9 cellular contexts compared by ENCODE assay signal in the genomic region with DNA sequence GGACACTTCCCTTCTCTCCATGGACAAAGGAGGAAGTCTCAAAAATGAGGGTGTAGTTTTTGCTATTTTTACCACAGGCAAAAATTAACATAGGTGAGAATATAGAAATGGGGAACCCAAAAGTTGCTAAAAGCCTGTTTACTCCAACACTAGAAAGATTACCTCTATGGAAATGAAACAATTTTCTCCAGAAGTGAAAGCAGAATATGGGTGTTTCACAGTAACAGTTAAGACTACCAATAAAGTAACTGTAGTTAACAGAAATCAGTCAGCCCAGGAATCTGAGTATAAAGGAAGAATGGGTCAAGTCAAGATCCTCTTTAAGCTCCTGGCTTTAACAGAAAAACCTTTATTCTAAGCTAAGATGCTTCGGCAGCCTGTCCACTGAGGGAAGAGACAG. TPM values are rescaled to one million over a fixed set of nuclear protein-coding genes. Genes with fewer than 3 reads are reported as not detected.
DNase-seq lines count a peak whose midpoint lies in the region; ATAC-seq, FAIRE-seq and TF ChIP-seq lines count a peak whose summit lies in the region.
"Had no signal": no experiment of that assay in that cellular context is flagged by ENCODE, and none has a peak within 500 bp of the region (broad histone marks: within the 10 kb centered on the region; RNA-seq: fewer than 3 reads in every experiment).

No MANE protein-coding gene starts in this region.

- WGBS in suprapubic skin, result 38% methylated on average over 1 of the region's 1 CpG

- peaks cover 29% of the 10 kb centered on the region for H3K36me3 ChIP-seq in suprapubic skin

- no peak for TF ChIP-seq CTCF in activated B cell treated with CpG ODN at 0.5 μM for 24 hours (IDR thresholded peaks at IDR 0.05)
- no peak for TF ChIP-seq CTCF in glutamatergic neuron (IDR thresholded peaks at IDR 0.05; ENCODE audit: partially characterized antibody, unreplicated experiment)
- TF ChIP-seq CTCF in suprapubic skin (IDR thresholded peaks at IDR 0.05), result no peak

- H3K27me3 Mint-ChIP-seq in activated naive CD4-positive, alpha-beta T cell treated with anti-CD3 and anti-CD28 coated beads, Interleukin-2, amount 10 ng/mL, durations not matched to agents 7 days and 5 days, result no peaks in the 10 kb centered on the region
- H3K27me3 Mint-ChIP-seq in activated B cell treated with CpG ODN at 0.5 μM for 24 hours, result no peaks in the 10 kb centered on the region
- no peaks in the 10 kb centered on the region for H3K27me3 Mint-ChIP-seq in glutamatergic neuron (ENCODE audit: unreplicated experiment)

- H3K9me3 ChIP-seq in suprapubic skin, result no peaks in the 10 kb centered on the region

- CTCF ChIA-PET in activated naive CD4-positive, alpha-beta T cell treated with anti-CD3 and anti-CD28 coated beads, Interleukin-2, amount 10 ng/mL, durations not matched to agents 7 days and 5 days (lab: Charles Lee), result interaction anchor here (1.4 to 5.7 kb wide), 2 partner anchors 10 to 15 kb away, joined by 4 to 28 read pairs; no protein-coding TSS in a partner anchor
- CTCF ChIA-PET in activated B cell treated with CpG ODN at 0.5 μM for 24 hours (lab: Charles Lee), result interaction anchor here (1.4 to 3.5 kb wide), 2 partner anchors 15 to 688 kb away, joined by 4 to 31 read pairs; no protein-coding TSS in a partner anchor

- FAIRE-seq in GM19239 (lab: Jason Lieb, UNC), result no peak

- TF ChIP-seq EP300 in suprapubic skin (IDR thresholded peaks at IDR 0.05), result no peak

- ATAC-seq in activated B cell treated with CpG ODN at 0.5 μM for 24 hours (ENCODE audit: low read depth) (peak; percentile 8), HG02852 (IDR thresholded peaks at IDR 0.05; ENCODE audit: unreplicated experiment) (no peak), HG03175 (IDR thresholded peaks at IDR 0.05; ENCODE audit: unreplicated experiment) (no peak)

- no peak for DNase-seq in activated naive CD4-positive, alpha-beta T cell treated with anti-CD3 and anti-CD28 coated beads, Interleukin-2, amount 10 ng/mL, durations not matched to agents 7 days and 5 days
- DNase-seq in activated naive CD4-positive, alpha-beta T cell treated with Interleukin-2 at 50 U/mL for 16 hours, result no peak
- DNase-seq in activated B cell treated with CpG ODN at 0.5 μM for 24 hours (no peak), glutamatergic neuron (no peak), suprapubic skin (ENCODE audit: low spot score in 2 of 2) (no peak), GM19239 (ENCODE audit: insufficient read length, low spot score) (no peak)

- H3K4me1 ChIP-seq in suprapubic skin, result peaks cover 88% of the 10 kb centered on the region

- intact Hi-C loops in activated B cell treated with CpG ODN at 0.5 μM for 24 hours (cut with micrococcal nuclease), result loop anchor here (1.0 kb wide), 1 partner anchor 8 kb away; no protein-coding TSS in a partner anchor

- H3K27me3 ChIP-seq in suprapubic skin, result no peaks in the 10 kb centered on the region

- H3K27ac Mint-ChIP-seq in activated naive CD4-positive, alpha-beta T cell treated with anti-CD3 and anti-CD28 coated beads, Interleukin-2, amount 10 ng/mL, durations not matched to agents 7 days and 5 days, result peak overlapping the region; percentile 80
- H3K27ac Mint-ChIP-seq in activated B cell treated with CpG ODN at 0.5 μM for 24 hours, result peak overlapping the region; percentile 81
- peak overlapping the region; percentile 8 for H3K27ac Mint-ChIP-seq in glutamatergic neuron (ENCODE audit: unreplicated experiment)

- H3K36me3 Mint-ChIP-seq in activated naive CD4-positive, alpha-beta T cell treated with anti-CD3 and anti-CD28 coated beads, Interleukin-2, amount 10 ng/mL, durations not matched to agents 7 days and 5 days, result peaks cover 88% of the 10 kb centered on the region
- peaks cover 85% of the 10 kb centered on the region for H3K36me3 Mint-ChIP-seq in activated B cell treated with CpG ODN at 0.5 μM for 24 hours (ENCODE audit: low read depth)
- H3K36me3 Mint-ChIP-seq in glutamatergic neuron (ENCODE audit: unreplicated experiment), result no peaks in the 10 kb centered on the region

- H3K4me3 Mint-ChIP-seq in activated naive CD4-positive, alpha-beta T cell treated with anti-CD3 and anti-CD28 coated beads, Interleukin-2, amount 10 ng/mL, durations not matched to agents 7 days and 5 days, result peak overlapping the region; percentile 99
- H3K4me3 Mint-ChIP-seq in activated B cell treated with CpG ODN at 0.5 μM for 24 hours (peak overlapping the region; percentile 99), glutamatergic neuron (ENCODE audit: unreplicated experiment) (peak overlapping the region; percentile 73)

- no peak for TF ChIP-seq POLR2A in suprapubic skin (IDR thresholded peaks at IDR 0.05)

- H3K27ac ChIP-seq in suprapubic skin, result no peak overlapping the region

- POLR2A ChIA-PET in activated B cell treated with CpG ODN at 0.5 μM for 24 hours (lab: Charles Lee), result interaction anchor here (1.0 to 6.5 kb wide), 3 partner anchors 8 to 855 kb away, joined by 3 to 45 read pairs (median 10); a partner anchor contains a TSS

- H3K4me1 Mint-ChIP-seq in activated naive CD4-positive, alpha-beta T cell treated with anti-CD3 and anti-CD28 coated beads, Interleukin-2, amount 10 ng/mL, durations not matched to agents 7 days and 5 days, result peaks cover 89% of the 10 kb centered on the region
- H3K4me1 Mint-ChIP-seq in activated B cell treated with CpG ODN at 0.5 μM for 24 hours (peaks cover 84% of the 10 kb centered on the region), glutamatergic neuron (ENCODE audit: low read depth, unreplicated experiment) (peaks cover 66% of the 10 kb centered on the region)

- no peaks in the 10 kb centered on the region for H3K9me3 Mint-ChIP-seq in activated naive CD4-positive, alpha-beta T cell treated with anti-CD3 and anti-CD28 coated beads, Interleukin-2, amount 10 ng/mL, durations not matched to agents 7 days and 5 days
- H3K9me3 Mint-ChIP-seq in activated B cell treated with CpG ODN at 0.5 μM for 24 hours (no peaks in the 10 kb centered on the region), glutamatergic neuron (ENCODE audit: unreplicated experiment) (no peaks in the 10 kb centered on the region)

- peak overlapping the region; percentile 16 for H3K4me3 ChIP-seq in suprapubic skin
- H3K4me3 ChIP-seq: lung had no signal

RNA-seq across cellular contexts. Expression of a gene that starts 9.3 kb away (rescaled TPM):
- total RNA-seq in activated B cell treated with CpG ODN at 0.5 μM for 24 hours (213 and 219 TPM in 2 replicates), glutamatergic neuron (ENCODE audit: unreplicated experiment) (160 TPM), suprapubic skin (100 to 1,000 TPM; 149 to 410 (median 231) TPM)

Comparison
In these comparisons a context has a peak if more than half of its experiments do, and no peak if none do; other contexts are left out.
1. H3K27ac Mint-ChIP-seq: peak in every context shown above with its lines; median percentile 81 in activated B cell treated with CpG ODN at 0.5 μM for 24 hours; 80 in activated naive CD4-positive, alpha-beta T cell treated with anti-CD3 and anti-CD28 coated beads, Interleukin-2, amount 10 ng/mL, durations not matched to agents 7 days and 5 days; 8 in glutamatergic neuron.